In the genomic region with DNA sequence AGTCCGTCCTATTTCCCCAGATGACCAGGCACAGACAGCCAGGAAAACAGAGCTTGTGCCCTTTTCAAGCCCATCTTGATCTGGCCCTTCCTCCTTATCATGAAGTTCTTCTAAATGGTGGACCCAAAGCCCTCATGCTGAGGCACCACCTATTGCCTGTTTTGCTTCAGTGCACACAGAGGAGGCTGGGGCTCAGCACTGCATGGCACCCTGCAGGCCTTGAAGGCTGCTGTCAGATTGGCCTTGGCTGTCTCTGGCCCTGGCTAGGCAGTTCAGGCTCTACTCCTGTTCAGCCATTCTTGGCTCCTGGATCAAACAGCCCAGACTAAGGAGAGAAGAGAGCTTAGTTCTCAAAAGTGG, we compare ENCODE assay signal across 23 cellular contexts. TPM values are rescaled to one million over a fixed set of nuclear protein-coding genes. Genes with fewer than 3 reads are reported as not detected.
"Had no signal": no experiment of that assay in that cellular context is flagged by ENCODE, and none has a peak within 500 bp of the region (broad histone marks: within the 10 kb centered on the region; RNA-seq: fewer than 3 reads in every experiment).

No MANE protein-coding gene starts in this region.

- H3K27me3 ChIP-seq: upper lobe of right lung had no signal

- H3K27ac ChIP-seq: prostate gland, SK-N-MC, upper lobe of right lung, WERI-Rb-1 had no signal

- H3K36me3 ChIP-seq: prostate gland, upper lobe of right lung, WERI-Rb-1 had no signal

- H3K4me3 ChIP-seq: prostate gland, SK-N-MC, upper lobe of right lung had no signal

- H3K36me3 Mint-ChIP-seq: activated naive CD8-positive, alpha-beta T cell treated with anti-CD3 and anti-CD28 coated beads, Interleukin-2, amount 10 ng/mL, durations not matched to agents 7 days and 5 days; brain had no signal

- H3K9me3 Mint-ChIP-seq: activated CD8-positive, alpha-beta T cell treated with anti-CD3 and anti-CD28 coated beads for 36 hours; activated naive CD8-positive, alpha-beta T cell treated with anti-CD3 and anti-CD28 coated beads, Interleukin-2, amount 10 ng/mL, durations not matched to agents 7 days and 5 days; activated T-helper 1 cell treated with anti-CD3 and anti-CD28 coated beads, Interleukin-12 subunit alpha, Interleukin-12 subunit beta, Interleukin-2, Interleukin-4 antibody, amounts not matched to agents 30 ng/mL and 10 ng/mL and 1 ng/mL, durations not matched to agents 14 hours and 24 hours and 36 hours; neural crest cell; stimulated activated naive CD8-positive, alpha-beta T cell treated with anti-CD3 and anti-CD28 coated beads, Interleukin-15, amount 100 ng/mL, for 72 hours had no signal

- H3K4me3 Mint-ChIP-seq: activated CD4-positive, alpha-beta T cell treated with anti-CD3 and anti-CD28 coated beads for 36 hours; activated CD8-positive, alpha-beta T cell treated with anti-CD3 and anti-CD28 coated beads for 36 hours; activated naive CD8-positive, alpha-beta T cell treated with anti-CD3 and anti-CD28 coated beads, Interleukin-2, amount 10 ng/mL, durations not matched to agents 7 days and 5 days; activated T-helper 1 cell treated with anti-CD3 and anti-CD28 coated beads, Interleukin-12 subunit alpha, Interleukin-12 subunit beta, Interleukin-2, Interleukin-4 antibody, amounts not matched to agents 30 ng/mL and 10 ng/mL and 1 ng/mL, durations not matched to agents 14 hours and 24 hours and 36 hours; brain; neural crest cell; stimulated activated naive CD8-positive, alpha-beta T cell treated with anti-CD3 and anti-CD28 coated beads, Interleukin-15, amount 100 ng/mL, for 72 hours had no signal

- H3K4me1 Mint-ChIP-seq: activated naive CD8-positive, alpha-beta T cell treated with anti-CD3 and anti-CD28 coated beads, Interleukin-2, amount 10 ng/mL, durations not matched to agents 7 days and 5 days had no signal

- ATAC-seq: activated CD4-positive, alpha-beta T cell treated with anti-CD3 and anti-CD28 coated beads for 36 hours; activated CD8-positive, alpha-beta T cell treated with anti-CD3 and anti-CD28 coated beads for 36 hours; right cardiac atrium; stimulated activated naive CD8-positive, alpha-beta T cell treated with anti-CD3 and anti-CD28 coated beads, Interleukin-15, amount 100 ng/mL, for 72 hours; upper lobe of right lung had no signal

- H3K9me3 ChIP-seq: prostate gland, upper lobe of right lung had no signal

- H3K27me3 Mint-ChIP-seq: activated naive CD8-positive, alpha-beta T cell treated with anti-CD3 and anti-CD28 coated beads, Interleukin-2, amount 10 ng/mL, durations not matched to agents 7 days and 5 days had no signal

- DNase-seq: activated CD4-positive, alpha-beta T cell treated with anti-CD3 and anti-CD28 coated beads for 36 hours; activated CD8-positive, alpha-beta T cell treated with anti-CD3 and anti-CD28 coated beads for 36 hours; activated naive CD8-positive, alpha-beta T cell treated with anti-CD3 and anti-CD28 coated beads, Interleukin-2, amount 10 ng/mL, durations not matched to agents 7 days and 5 days; caudate nucleus; foreskin melanocyte; glutamatergic neuron; hypothalamus; mammary epithelial cell; stimulated activated naive CD8-positive, alpha-beta T cell treated with anti-CD3 and anti-CD28 coated beads, Interleukin-15, amount 100 ng/mL, for 72 hours; WERI-Rb-1 had no signal

- H3K27ac Mint-ChIP-seq: activated CD4-positive, alpha-beta T cell treated with anti-CD3 and anti-CD28 coated beads for 36 hours; activated CD8-positive, alpha-beta T cell treated with anti-CD3 and anti-CD28 coated beads for 36 hours; activated naive CD8-positive, alpha-beta T cell treated with anti-CD3 and anti-CD28 coated beads, Interleukin-2, amount 10 ng/mL, durations not matched to agents 7 days and 5 days; activated T-helper 1 cell treated with anti-CD3 and anti-CD28 coated beads, Interleukin-12 subunit alpha, Interleukin-12 subunit beta, Interleukin-2, Interleukin-4 antibody, amounts not matched to agents 30 ng/mL and 10 ng/mL and 1 ng/mL, durations not matched to agents 14 hours and 24 hours and 36 hours; brain; stimulated activated naive CD8-positive, alpha-beta T cell treated with anti-CD3 and anti-CD28 coated beads, Interleukin-15, amount 100 ng/mL, for 72 hours had no signal

- H3K4me1 ChIP-seq: prostate gland, upper lobe of right lung had no signal

RNA-seq across cellular contexts. Expression of gene OTOG, which starts 49.2 kb away (rescaled TPM):
- total RNA-seq: activated CD4-positive, alpha-beta T cell treated with anti-CD3 and anti-CD28 coated beads for 36 hours; activated CD8-positive, alpha-beta T cell treated with anti-CD3 and anti-CD28 coated beads for 36 hours; activated naive CD8-positive, alpha-beta T cell treated with anti-CD3 and anti-CD28 coated beads, Interleukin-2, amount 10 ng/mL, durations not matched to agents 7 days and 5 days; activated T-helper 1 cell treated with anti-CD3 and anti-CD28 coated beads, Interleukin-12 subunit alpha, Interleukin-12 subunit beta, Interleukin-2, Interleukin-4 antibody, amounts not matched to agents 30 ng/mL and 10 ng/mL and 1 ng/mL, durations not matched to agents 14 hours and 24 hours and 36 hours; dermis microvascular lymphatic vessel endothelial cell; epithelial cell of proximal tubule; mammary epithelial cell; mononuclear cell; neural crest cell; osteoblast; right cardiac atrium; T-helper 2 cell treated with Interferon-gamma antibody and Interleukin-4, amounts not matched to agents 100 ng/mL and 5 ng/mL, for 36 hours; upper lobe of right lung had no signal
- polyA plus RNA-seq: mammary epithelial cell, right cardiac atrium had no signal

RNA-seq across cellular contexts. Expression of gene USH1C, which starts 52.1 kb away (rescaled TPM):
- total RNA-seq: activated CD4-positive, alpha-beta T cell treated with anti-CD3 and anti-CD28 coated beads for 36 hours; activated CD8-positive, alpha-beta T cell treated with anti-CD3 and anti-CD28 coated beads for 36 hours; activated naive CD8-positive, alpha-beta T cell treated with anti-CD3 and anti-CD28 coated beads, Interleukin-2, amount 10 ng/mL, durations not matched to agents 7 days and 5 days; activated T-helper 1 cell treated with anti-CD3 and anti-CD28 coated beads, Interleukin-12 subunit alpha, Interleukin-12 subunit beta, Interleukin-2, Interleukin-4 antibody, amounts not matched to agents 30 ng/mL and 10 ng/mL and 1 ng/mL, durations not matched to agents 14 hours and 24 hours and 36 hours; dermis microvascular lymphatic vessel endothelial cell; mammary epithelial cell; mononuclear cell; neural crest cell; osteoblast; prostate gland; skeletal muscle tissue; T-helper 2 cell treated with Interferon-gamma antibody and Interleukin-4, amounts not matched to agents 100 ng/mL and 5 ng/mL, for 36 hours; upper lobe of right lung had no signal
- polyA plus RNA-seq: mammary epithelial cell had no signal
